14 cellular contexts compared by ENCODE assay signal in genomic region chr9:94076557-94076956, GRCh38. TPM values are rescaled to one million over a fixed set of nuclear protein-coding genes. Genes with fewer than 3 reads are reported as not detected.
DNase-seq lines count a peak whose midpoint lies in the region; ATAC-seq and TF ChIP-seq lines count a peak whose summit lies in the region.
"Had no signal": no experiment of that assay in that cellular context is flagged by ENCODE, and none has a peak within 500 bp of the region (broad histone marks: within the 10 kb centered on the region; RNA-seq: fewer than 3 reads in every experiment).

No MANE protein-coding gene starts in this region.

- no peaks in the 10 kb centered on the region for H3K36me3 ChIP-seq in left lung
- H3K36me3 ChIP-seq: HAP-1 had no signal

- in situ Hi-C loops in astrocyte of the cerebellum (cut with HindIII; ENCODE audit: low sequenced_read_pairs), result loop anchor here (5.0 kb wide), 1 partner anchor 106 kb away; no protein-coding TSS in a partner anchor

- no peaks in the 10 kb centered on the region for H3K4me1 ChIP-seq in left lung
- H3K4me1 ChIP-seq: HAP-1 had no signal

- ATAC-seq in left lung (peak; percentile 62), GM18909 (IDR thresholded peaks at IDR 0.05; ENCODE audit: poor library complexity, unreplicated experiment) (no peak)

- no peaks in the 10 kb centered on the region for H3K9me3 ChIP-seq in left lung
- H3K9me3 ChIP-seq: HAP-1 had no signal

- DNase-seq in NCI-H146 treated with DMSO at 0.1 percent for 48 hours (lab: John Stamatoyannopoulos, UW; ENCODE audit: unreplicated experiment) (peak; percentile 19), NCI-H146 (lab: John Stamatoyannopoulos, UW) (no peak), astrocyte of the cerebellum (ENCODE audit: low read depth) (peak; percentile 43), left lung (no peak), T-helper 2 cell (no peak), NCI-H82 (lab: John Stamatoyannopoulos, UW) (no peak)
- no peak for DNase-seq in activated CD4-positive, alpha-beta T cell treated with anti-CD3 and anti-CD28 coated beads, Interleukin-2, amount 50 U/mL, for 48 hours
- DNase-seq: ACHN; CD4-positive, CD25-positive, alpha-beta regulatory T cell; DND-41; GF-D8 had no signal

- H3K27me3 ChIP-seq in left lung, result no peaks in the 10 kb centered on the region
- H3K27me3 ChIP-seq: BLaER1 treated with 17β-estradiol and CSF1 and Interleukin-3, amounts not matched to agents 10 nM and 100 nM had no signal

- intact Hi-C loops in left lung (cut with DNase I), result no loop called here

- TF ChIP-seq CTCF in astrocyte of the cerebellum (IDR thresholded peaks at IDR 0.05; ENCODE audit: low read depth, low read length, missing control alignments), result no peak
- TF ChIP-seq CTCF in left lung (IDR thresholded peaks at IDR 0.05), result no peak

- H3K27ac ChIP-seq in left lung, result no peak overlapping the region
- H3K27ac ChIP-seq: BLaER1 treated with 17β-estradiol and CSF1 and Interleukin-3, amounts not matched to agents 10 nM and 100 nM had no signal

- no peak overlapping the region for H3K4me3 ChIP-seq in astrocyte of the cerebellum (ENCODE audit: low read depth, low read length)
- no peak overlapping the region for H3K4me3 ChIP-seq in left lung
- H3K4me3 ChIP-seq: BLaER1 treated with 17β-estradiol and CSF1 and Interleukin-3, amounts not matched to agents 10 nM and 100 nM; HAP-1 had no signal

RNA-seq across cellular contexts. Expression of gene PTPDC1, which starts 7.7 kb away (rescaled TPM):
- 10 to 100 TPM in 1 of 2 donors, 1 to 10 TPM in 1; 9.2 to 10.3 TPM for total RNA-seq in left lung

Comparison
In these comparisons a context has a peak if more than half of its experiments do, and no peak if none do; other contexts are left out.
1. DNase-seq: peak in NCI-H146 treated with DMSO at 0.1 percent for 48 hours (single experiment) and astrocyte of the cerebellum (single experiment); none in NCI-H146 (single experiment), left lung (0 of 2), activated CD4-positive, alpha-beta T cell treated with anti-CD3 and anti-CD28 coated beads, Interleukin-2, amount 50 U/mL, for 48 hours (0 of 2), T-helper 2 cell (0 of 5) and NCI-H82 (single experiment).